22 cellular contexts compared by ENCODE assay signal in genomic region chr11:19844012-19844411, GRCh38.
"Had no signal": no experiment of that assay in that cellular context is flagged by ENCODE, and none has a peak within 500 bp of the region (broad histone marks: within the 10 kb centered on the region; RNA-seq: fewer than 3 reads in every experiment).

No MANE protein-coding gene starts in this region.

- H3K9ac ChIP-seq: KMS-11 had no signal

- H3K27me3 ChIP-seq: SJSA1 had no signal

- H3K4me2 ChIP-seq: KMS-11 had no signal

- H3K4me1 ChIP-seq: SJSA1 had no signal

- DNase-seq: Kasumi-1; MM.1S; NCI-H1092 treated with DMSO at 0.1 percent for 48 hours; NCI-H1436; NCI-H187; NCI-H2029; NCI-H2081 treated with DMSO at 0.1 percent for 48 hours; NCI-H2171 treated with DMSO at 0.1 percent for 48 hours; NCI-H446; NCI-H510A; NCI-H524 treated with DMSO at 0.1 percent for 48 hours; NCI-H748 treated with DMSO at 0.1 percent for 48 hours; NK-92 treated with Interleukin-12 subunit alpha and Interleukin-12 subunit beta, amount 100 ng/mL, for 24 hours; PC-3; SHP77; T-helper 1 cell had no signal

- H3K27ac ChIP-seq: HL-60, KMS-11, RWPE1, SJSA1, SK-N-MC had no signal

- H3K36me3 ChIP-seq: SJSA1 had no signal

- H3K9me3 ChIP-seq: SJSA1 had no signal

- H3K4me3 ChIP-seq: K562, SJSA1, SK-N-MC had no signal
